39 cellular contexts compared by ENCODE assay signal in the genomic region with DNA sequence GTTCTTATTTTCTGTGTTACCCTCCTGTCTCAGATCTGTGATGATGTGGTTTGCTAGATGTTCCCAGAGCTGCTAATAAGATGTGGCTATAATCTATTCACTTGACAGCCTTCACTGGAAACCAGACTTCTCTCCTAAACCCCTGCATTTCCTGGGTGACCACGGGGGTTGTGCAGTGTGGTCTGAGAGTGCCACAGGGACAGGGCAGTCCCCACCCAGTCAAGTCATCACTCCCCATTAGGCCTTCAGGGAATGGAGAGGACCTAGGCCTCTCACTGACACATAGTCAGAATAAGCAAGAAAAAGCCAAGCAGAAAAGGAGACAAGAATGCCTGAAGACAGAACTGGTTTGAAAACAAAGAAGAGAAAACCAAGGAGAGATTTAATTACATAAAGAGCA. TPM values are rescaled to one million over a fixed set of nuclear protein-coding genes. Genes with fewer than 3 reads are reported as not detected.
"Had no signal": no experiment of that assay in that cellular context is flagged by ENCODE, and none has a peak within 500 bp of the region (broad histone marks: within the 10 kb centered on the region; RNA-seq: fewer than 3 reads in every experiment).

No MANE protein-coding gene starts in this region.

- H3K4me3 Mint-ChIP-seq: activated B cell treated with CpG ODN at 0.5 μM for 24 hours; activated CD8-positive, alpha-beta memory T cell treated with anti-CD3 and anti-CD28 coated beads, Interleukin-2, amount 10 ng/mL, durations not matched to agents 7 days and 5 days; activated CD8-positive, alpha-beta T cell treated with anti-CD3 and anti-CD28 coated beads for 36 hours; activated naive CD4-positive, alpha-beta T cell treated with anti-CD3 and anti-CD28 coated beads for 36 hours; activated naive CD4-positive, alpha-beta T cell treated with anti-CD3 and anti-CD28 coated beads, Interleukin-2, amount 50 U/mL, for 24 hours; activated naive CD8-positive, alpha-beta T cell treated with anti-CD3 and anti-CD28 coated beads for 36 hours; activated naive CD8-positive, alpha-beta T cell treated with anti-CD3 and anti-CD28 coated beads, Interleukin-2, amount 50 U/mL, for 24 hours; activated T-cell treated with anti-CD3 and anti-CD28 coated beads, Interleukin-2, amount 50 U/mL, for 72 hours; effector memory CD8-positive, alpha-beta T cell; T-cell; T-helper 1 cell treated with Interleukin-12 subunit alpha and Interleukin-12 subunit beta and Interleukin-4 antibody, amounts not matched to agents 30 μg/mL and 1 μg/mL, for 36 hours; T-helper 2 cell treated with Interferon-gamma antibody and Interleukin-4, amounts not matched to agents 5 μg/mL and 100 μg/mL, for 36 hours had no signal

- H3K36me3 ChIP-seq: adrenal gland, esophagus squamous epithelium, gastroesophageal sphincter, WERI-Rb-1 had no signal

- H3K4me1 ChIP-seq: adrenal gland, body of pancreas, esophagus squamous epithelium, gastroesophageal sphincter had no signal

- ATAC-seq: activated CD4-positive, CD25-positive, alpha-beta regulatory T cell treated with anti-CD3 and anti-CD28 coated beads, Interleukin-2, amount 50 U/mL, for 24 hours; activated CD8-positive, alpha-beta memory T cell treated with anti-CD3 and anti-CD28 coated beads, Interleukin-2, amount 10 ng/mL, durations not matched to agents 7 days and 5 days; activated CD8-positive, alpha-beta T cell treated with anti-CD3 and anti-CD28 coated beads for 36 hours; activated naive CD8-positive, alpha-beta T cell treated with anti-CD3 and anti-CD28 coated beads, Interleukin-2, amount 50 U/mL, for 24 hours; activated T-cell treated with anti-CD3 and anti-CD28 coated beads, Interleukin-2, amount 50 U/mL, for 72 hours; body of pancreas; effector memory CD8-positive, alpha-beta T cell; gastroesophageal sphincter; T-cell had no signal

- H3K4me1 Mint-ChIP-seq: activated B cell treated with CpG ODN at 0.5 μM for 24 hours; activated CD8-positive, alpha-beta memory T cell treated with anti-CD3 and anti-CD28 coated beads, Interleukin-2, amount 10 ng/mL, durations not matched to agents 7 days and 5 days; activated naive CD4-positive, alpha-beta T cell treated with anti-CD3 and anti-CD28 coated beads, Interleukin-2, amount 50 U/mL, for 24 hours; activated naive CD8-positive, alpha-beta T cell treated with anti-CD3 and anti-CD28 coated beads for 36 hours; activated naive CD8-positive, alpha-beta T cell treated with anti-CD3 and anti-CD28 coated beads, Interleukin-2, amount 50 U/mL, for 24 hours; T-cell had no signal

- H3K27ac Mint-ChIP-seq: activated B cell treated with CpG ODN at 0.5 μM for 24 hours; activated CD8-positive, alpha-beta memory T cell treated with anti-CD3 and anti-CD28 coated beads, Interleukin-2, amount 10 ng/mL, durations not matched to agents 7 days and 5 days; activated CD8-positive, alpha-beta T cell treated with anti-CD3 and anti-CD28 coated beads for 36 hours; activated naive CD4-positive, alpha-beta T cell treated with anti-CD3 and anti-CD28 coated beads for 36 hours; activated naive CD4-positive, alpha-beta T cell treated with anti-CD3 and anti-CD28 coated beads, Interleukin-2, amount 50 U/mL, for 24 hours; activated naive CD8-positive, alpha-beta T cell treated with anti-CD3 and anti-CD28 coated beads for 36 hours; activated naive CD8-positive, alpha-beta T cell treated with anti-CD3 and anti-CD28 coated beads, Interleukin-2, amount 50 U/mL, for 24 hours; activated T-cell treated with anti-CD3 and anti-CD28 coated beads, Interleukin-2, amount 50 U/mL, for 72 hours; effector memory CD8-positive, alpha-beta T cell; T-cell; T-helper 1 cell treated with Interleukin-12 subunit alpha and Interleukin-12 subunit beta and Interleukin-4 antibody, amounts not matched to agents 30 μg/mL and 1 μg/mL, for 36 hours; T-helper 2 cell treated with Interferon-gamma antibody and Interleukin-4, amounts not matched to agents 5 μg/mL and 100 μg/mL, for 36 hours had no signal

- H3K36me3 Mint-ChIP-seq: activated CD8-positive, alpha-beta memory T cell treated with anti-CD3 and anti-CD28 coated beads, Interleukin-2, amount 10 ng/mL, durations not matched to agents 7 days and 5 days; activated naive CD4-positive, alpha-beta T cell treated with anti-CD3 and anti-CD28 coated beads, Interleukin-2, amount 50 U/mL, for 24 hours; activated naive CD8-positive, alpha-beta T cell treated with anti-CD3 and anti-CD28 coated beads for 36 hours; T-cell had no signal

- H3K9me3 Mint-ChIP-seq: activated B cell treated with CpG ODN at 0.5 μM for 24 hours; activated CD8-positive, alpha-beta T cell treated with anti-CD3 and anti-CD28 coated beads for 36 hours; activated naive CD4-positive, alpha-beta T cell treated with anti-CD3 and anti-CD28 coated beads for 36 hours; activated naive CD4-positive, alpha-beta T cell treated with anti-CD3 and anti-CD28 coated beads, Interleukin-2, amount 50 U/mL, for 24 hours; activated naive CD8-positive, alpha-beta T cell treated with anti-CD3 and anti-CD28 coated beads for 36 hours; activated naive CD8-positive, alpha-beta T cell treated with anti-CD3 and anti-CD28 coated beads, Interleukin-2, amount 50 U/mL, for 24 hours; activated T-cell treated with anti-CD3 and anti-CD28 coated beads, Interleukin-2, amount 50 U/mL, for 72 hours; T-cell; T-helper 1 cell treated with Interleukin-12 subunit alpha and Interleukin-12 subunit beta and Interleukin-4 antibody, amounts not matched to agents 30 μg/mL and 1 μg/mL, for 36 hours; T-helper 2 cell treated with Interferon-gamma antibody and Interleukin-4, amounts not matched to agents 5 μg/mL and 100 μg/mL, for 36 hours had no signal

- H3K9me3 ChIP-seq: adrenal gland, body of pancreas, esophagus squamous epithelium, gastroesophageal sphincter had no signal

- FAIRE-seq: colon had no signal

- H3K4me3 ChIP-seq: adrenal gland, body of pancreas, esophagus squamous epithelium, gastroesophageal sphincter had no signal

- H3K27ac ChIP-seq: adrenal gland, body of pancreas, epithelial cell of prostate, esophagus squamous epithelium, gastroesophageal sphincter, WERI-Rb-1 had no signal

- H3K27me3 ChIP-seq: adrenal gland, body of pancreas had no signal

- DNase-seq: activated B cell treated with CpG ODN at 0.5 μM for 24 hours; activated CD4-positive, alpha-beta T cell treated with anti-CD3 and anti-CD28 coated beads for 48 hours; activated CD4-positive, alpha-beta T cell treated with anti-CD3 and anti-CD28 coated beads, Interleukin-2, amount 50 U/mL, for 1 hour; activated CD4-positive, alpha-beta T cell treated with anti-CD3 and anti-CD28 coated beads, Interleukin-2, amount 50 U/mL, for 48 hours; activated CD8-positive, alpha-beta memory T cell treated with anti-CD3 and anti-CD28 coated beads, Interleukin-2, amount 10 ng/mL, durations not matched to agents 7 days and 5 days; activated CD8-positive, alpha-beta memory T cell treated with anti-CD3 and anti-CD28 coated beads, Interleukin-2, amount 50 U/mL, for 4 hours; activated CD8-positive, alpha-beta T cell treated with anti-CD3 and anti-CD28 coated beads for 36 hours; activated naive CD4-positive, alpha-beta T cell treated with anti-CD3 and anti-CD28 coated beads for 36 hours; activated naive CD8-positive, alpha-beta T cell treated with anti-CD3 and anti-CD28 coated beads for 36 hours; activated naive CD8-positive, alpha-beta T cell treated with anti-CD3 and anti-CD28 coated beads, Interleukin-2, amount 50 U/mL, for 24 hours; activated T-cell treated with anti-CD3 and anti-CD28 coated beads, Interleukin-2, amount 50 U/mL, for 1 hour; activated T-cell treated with anti-CD3 and anti-CD28 coated beads, Interleukin-2, amount 50 U/mL, for 72 hours; adrenal gland; amygdala; aorta; body of pancreas; caudate nucleus; cortex of kidney; dermis blood vessel endothelial cell; effector CD4-positive, alpha-beta T cell; effector memory CD8-positive, alpha-beta T cell; esophagus squamous epithelium; foreskin melanocyte; SW 1271; T-cell; T1000; WERI-Rb-1 had no signal

RNA-seq across cellular contexts. Expression of a gene that starts 58.3 kb away (rescaled TPM):
- total RNA-seq: activated B cell treated with CpG ODN at 0.5 μM for 24 hours; activated CD8-positive, alpha-beta memory T cell treated with anti-CD3 and anti-CD28 coated beads for 36 hours; activated CD8-positive, alpha-beta memory T cell treated with anti-CD3 and anti-CD28 coated beads, Interleukin-2, amount 10 ng/mL, durations not matched to agents 7 days and 5 days; activated CD8-positive, alpha-beta T cell treated with anti-CD3 and anti-CD28 coated beads for 36 hours; activated naive CD4-positive, alpha-beta T cell treated with anti-CD3 and anti-CD28 coated beads for 36 hours; activated naive CD8-positive, alpha-beta T cell treated with anti-CD3 and anti-CD28 coated beads for 36 hours; activated T-cell treated with anti-CD3 and anti-CD28 coated beads, Interleukin-2, amount 50 U/mL, for 72 hours; chondrocyte; dermis blood vessel endothelial cell; esophagus squamous epithelium; fibroblast of lung; fibroblast of villous mesenchyme; gastroesophageal sphincter; glomerular endothelial cell; T-cell had no signal
- polyA plus RNA-seq: aorta, fibroblast of lung had no signal
